ENCODE assay signal across 1 cellular context in genomic region chr22:31078389-31078788, GRCh38. TPM values are rescaled to one million over a fixed set of nuclear protein-coding genes. Genes with fewer than 3 reads are reported as not detected.
"Had no signal": no experiment of that assay in that cellular context is flagged by ENCODE, and none has a peak within 500 bp of the region (broad histone marks: within the 10 kb centered on the region; RNA-seq: fewer than 3 reads in every experiment).

No MANE protein-coding gene starts in this region.

RNA-seq across cellular contexts. Expression of gene INPP5J, which starts 44.4 kb away (rescaled TPM):
- total RNA-seq: activated CD4-positive, alpha-beta T cell treated with anti-CD3 and anti-CD28 coated beads, Interleukin-2, amount 10 ng/mL, durations not matched to agents 7 days and 5 days had no signal
